Comparison of ENCODE assay signal across 33 cellular contexts in the genomic region with DNA sequence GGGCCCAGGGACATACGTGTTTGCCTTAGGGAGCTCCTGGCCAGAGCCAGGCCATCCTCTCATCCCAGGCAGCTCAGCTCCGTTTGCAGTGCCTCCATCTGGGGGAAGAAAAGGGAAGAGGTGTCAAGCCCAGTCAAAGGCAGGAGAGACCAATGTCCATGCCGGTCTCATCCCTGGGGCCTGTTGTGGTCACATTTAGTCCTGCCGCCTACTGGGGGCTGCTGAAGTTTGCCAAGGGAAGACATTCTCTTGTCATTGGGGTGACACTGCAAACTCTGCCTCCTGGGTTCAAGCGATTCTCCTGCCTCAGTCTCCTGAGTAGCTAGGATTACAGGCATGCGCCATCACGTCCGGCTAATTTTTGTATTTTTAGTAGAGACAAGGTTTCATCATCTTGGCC.
A peak's percentile ranks its signal among the peaks of the same experiment; 100 is the strongest.
DNase-seq lines count a peak whose midpoint lies in the region; ATAC-seq and TF ChIP-seq lines count a peak whose summit lies in the region.
"Had no signal": no experiment of that assay in that cellular context is flagged by ENCODE, and none has a peak within 500 bp of the region (broad histone marks: within the 10 kb centered on the region; RNA-seq: fewer than 3 reads in every experiment).

No MANE protein-coding gene starts in this region.

- intact Hi-C loops in cardiac septum (cut with DNase I), result no loop called here
- intact Hi-C loops in heart left ventricle (cut with DNase I), result no loop called here
- intact Hi-C loops in sigmoid colon (cut with DNase I), result no loop called here

- TF ChIP-seq CTCF in heart left ventricle (IDR thresholded peaks at IDR 0.05), result no peak
- no peak for TF ChIP-seq CTCF in sigmoid colon (IDR thresholded peaks at IDR 0.05)

- no peaks in the 10 kb centered on the region for H3K9me3 Mint-ChIP-seq in activated naive CD8-positive, alpha-beta T cell treated with anti-CD3 and anti-CD28 coated beads for 36 hours
- H3K9me3 Mint-ChIP-seq: CD4-positive, alpha-beta T cell; CD4-positive, CD25-positive, alpha-beta regulatory T cell; CD8-positive, alpha-beta T cell had no signal

- H3K27ac Mint-ChIP-seq in activated naive CD8-positive, alpha-beta T cell treated with anti-CD3 and anti-CD28 coated beads for 36 hours, result no peak overlapping the region
- H3K27ac Mint-ChIP-seq: B cell; CD14-positive monocyte; CD4-positive, alpha-beta T cell; CD4-positive, CD25-positive, alpha-beta regulatory T cell; CD8-positive, alpha-beta memory T cell; CD8-positive, alpha-beta T cell had no signal

- H3K4me3 Mint-ChIP-seq in activated naive CD8-positive, alpha-beta T cell treated with anti-CD3 and anti-CD28 coated beads for 36 hours, result no peak overlapping the region
- H3K4me3 Mint-ChIP-seq: B cell; CD14-positive monocyte; CD4-positive, alpha-beta memory T cell; CD4-positive, alpha-beta T cell; CD4-positive, CD25-positive, alpha-beta regulatory T cell; CD8-positive, alpha-beta memory T cell; CD8-positive, alpha-beta T cell had no signal

- H3K4me1 ChIP-seq in heart left ventricle (no peaks in the 10 kb centered on the region), sigmoid colon (no peaks in the 10 kb centered on the region)
- H3K4me1 ChIP-seq: A549; BE2C; BLaER1; BLaER1 treated with 17β-estradiol and CSF1 and Interleukin-3, amounts not matched to agents 10 nM and 100 nM; Caco-2 had no signal

- no peak for TF ChIP-seq EP300 in sigmoid colon (IDR thresholded peaks at IDR 0.05)

- no peaks in the 10 kb centered on the region for H3K36me3 ChIP-seq in heart left ventricle
- no peaks in the 10 kb centered on the region for H3K36me3 ChIP-seq in sigmoid colon
- H3K36me3 ChIP-seq: BE2C; BLaER1; BLaER1 treated with 17β-estradiol and CSF1 and Interleukin-3, amounts not matched to agents 10 nM and 100 nM had no signal

- H3K27ac ChIP-seq in heart left ventricle, result no peak overlapping the region
- H3K27ac ChIP-seq in sigmoid colon, result no peak overlapping the region
- H3K27ac ChIP-seq: 22Rv1; A549; BLaER1; BLaER1 treated with 17β-estradiol and CSF1 and Interleukin-3, amounts not matched to agents 10 nM and 100 nM; C4-2B had no signal

- H3K27me3 Mint-ChIP-seq in activated naive CD8-positive, alpha-beta T cell treated with anti-CD3 and anti-CD28 coated beads for 36 hours, result peaks cover 4% of the 10 kb centered on the region
- H3K27me3 Mint-ChIP-seq: B cell; CD4-positive, CD25-positive, alpha-beta regulatory T cell had no signal

- H3K4me1 Mint-ChIP-seq in activated naive CD8-positive, alpha-beta T cell treated with anti-CD3 and anti-CD28 coated beads for 36 hours, result no peaks in the 10 kb centered on the region
- H3K4me1 Mint-ChIP-seq: B cell; CD14-positive monocyte; CD4-positive, alpha-beta memory T cell; CD4-positive, CD25-positive, alpha-beta regulatory T cell; CD8-positive, alpha-beta memory T cell had no signal

- ATAC-seq in heart left ventricle, result no peak
- ATAC-seq: A549; CD8-positive, alpha-beta T cell had no signal

- DNase-seq in cardiac septum (ENCODE audit: low spot score) (peak; percentile 47), heart left ventricle (no peak), mesenteric fat pad (ENCODE audit: low spot score) (peak; percentile 55), sigmoid colon (peak; percentile 36), NCI-H1105 treated with DMSO at 0.1 percent for 48 hours (lab: John Stamatoyannopoulos, UW) (no peak)
- no peak for DNase-seq in activated naive CD8-positive, alpha-beta T cell treated with anti-CD3 and anti-CD28 coated beads for 36 hours
- DNase-seq: 8988T; ACHN; AML-193; BE2C; C1 segment of cervical spinal cord; Caco-2; Calu3; CD4-positive, alpha-beta memory T cell; CD4-positive, alpha-beta T cell; CD4-positive, CD25-positive, alpha-beta regulatory T cell; CD8-positive, alpha-beta memory T cell; CD8-positive, alpha-beta T cell; COR-L47; DMS 273 treated with DMSO at 0.1 percent for 48 hours; DMS153; DMS53; DMS79; DMS79 treated with DMSO at 0.1 percent for 48 hours; DND-41; EL had no signal

- no peaks in the 10 kb centered on the region for H3K9me3 ChIP-seq in heart left ventricle
- no peaks in the 10 kb centered on the region for H3K9me3 ChIP-seq in sigmoid colon
- H3K9me3 ChIP-seq: BE2C; BLaER1; BLaER1 treated with 17β-estradiol and CSF1 and Interleukin-3, amounts not matched to agents 10 nM and 100 nM; Caco-2 had no signal

- no peak overlapping the region for H3K4me3 ChIP-seq in heart left ventricle
- no peak overlapping the region for H3K4me3 ChIP-seq in sigmoid colon
- H3K4me3 ChIP-seq: A549; BLaER1; BLaER1 treated with 17β-estradiol and CSF1 and Interleukin-3, amounts not matched to agents 10 nM and 100 nM had no signal

- no peak for TF ChIP-seq POLR2A in heart left ventricle (IDR thresholded peaks at IDR 0.05)
- no peak for TF ChIP-seq POLR2A in sigmoid colon (IDR thresholded peaks at IDR 0.05)

- H3K36me3 Mint-ChIP-seq in activated naive CD8-positive, alpha-beta T cell treated with anti-CD3 and anti-CD28 coated beads for 36 hours, result no peaks in the 10 kb centered on the region
- H3K36me3 Mint-ChIP-seq: CD14-positive monocyte; CD4-positive, alpha-beta memory T cell; CD4-positive, CD25-positive, alpha-beta regulatory T cell; CD8-positive, alpha-beta T cell had no signal

- H3K27me3 ChIP-seq in heart left ventricle, result peaks cover 0 to 31% (median 0%) of the 10 kb centered on the region in 9 donors
- H3K27me3 ChIP-seq in sigmoid colon, result peaks cover 0 to 20% (median 0%) of the 10 kb centered on the region in 3 donors
- H3K27me3 ChIP-seq: BE2C had no signal

- WGBS in heart left ventricle, 4 donors, result 68 to 80% (median 75%) methylated on average over 8 of the region's 8 CpGs
- WGBS in sigmoid colon, 2 donors, result 83 to 86% methylated on average over 8 of the region's 8 CpGs

Comparison
In these comparisons a context has a peak if more than half of its experiments do, and no peak if none do; other contexts are left out.
1. DNase-seq: peak in cardiac septum (single experiment), mesenteric fat pad (single experiment) and sigmoid colon (single experiment); none in heart left ventricle (0 of 5), NCI-H1105 treated with DMSO at 0.1 percent for 48 hours (single experiment) and activated naive CD8-positive, alpha-beta T cell treated with anti-CD3 and anti-CD28 coated beads for 36 hours (single experiment).